Comparison of ENCODE assay signal across 10 cellular contexts in genomic region chr13:77528834-77529500, GRCh38. TPM values are rescaled to one million over a fixed set of nuclear protein-coding genes. Genes with fewer than 3 reads are reported as not detected.
DNase-seq lines count a peak whose midpoint lies in the region; ATAC-seq and TF ChIP-seq lines count a peak whose summit lies in the region.
"Had no signal": no experiment of that assay in that cellular context is flagged by ENCODE, and none has a peak within 500 bp of the region (broad histone marks: within the 10 kb centered on the region; RNA-seq: fewer than 3 reads in every experiment).

No MANE protein-coding gene starts in this region.

- H3K27me3 ChIP-seq in sigmoid colon, result no peaks in the 10 kb centered on the region

- H3K36me3 ChIP-seq in sigmoid colon, result no peaks in the 10 kb centered on the region

- WGBS in sigmoid colon, 2 donors, result 69 to 71% methylated on average over 4 of the region's 4 CpGs

- no peak for TF ChIP-seq POLR2A in sigmoid colon (IDR thresholded peaks at IDR 0.05)

- TF ChIP-seq EP300 in sigmoid colon (IDR thresholded peaks at IDR 0.05), result no peak

- TF ChIP-seq CTCF in GM10266 (IDR thresholded peaks at IDR 0.05; ENCODE audit: control insufficient read depth, insufficient read depth, low read depth, missing control alignments), result no peak
- TF ChIP-seq CTCF in sigmoid colon (IDR thresholded peaks at IDR 0.05), result no peak

- H3K27ac ChIP-seq in sigmoid colon, result no peak overlapping the region

- intact Hi-C loops in sigmoid colon (cut with DNase I), result no loop called here

- peak; percentile 20 for DNase-seq in GM10266 (ENCODE audit: extremely low spot score)
- no peak for DNase-seq in effector CD4-positive, alpha-beta T cell
- no peak for DNase-seq in sigmoid colon
- DNase-seq in NCI-H1694 (lab: John Stamatoyannopoulos, UW), result no peak
- no peak for DNase-seq in activated CD4-positive, alpha-beta T cell treated with anti-CD3 and anti-CD28 coated beads, Interleukin-2, amount 50 U/mL, for 4 hours
- DNase-seq: activated T-cell treated with anti-CD3 and anti-CD28 coated beads for 4 hours, MM.1S had no signal

- H3K4me3 ChIP-seq in sigmoid colon, result no peak overlapping the region

- H3K4me1 ChIP-seq in sigmoid colon, result no peaks in the 10 kb centered on the region

- H3K9me3 ChIP-seq in sigmoid colon, result no peaks in the 10 kb centered on the region

- ATAC-seq in GM19043 (IDR thresholded peaks at IDR 0.05; ENCODE audit: low read depth, unreplicated experiment), result peak; percentile 87
- ATAC-seq in HG02610 (IDR thresholded peaks at IDR 0.05; ENCODE audit: unreplicated experiment), result peak; percentile 93
- ATAC-seq in HG03432 (IDR thresholded peaks at IDR 0.05; ENCODE audit: unreplicated experiment), result peak; percentile 91

RNA-seq across cellular contexts. Expression of gene SCEL, which starts 6.5 kb away (rescaled TPM):
- total RNA-seq in sigmoid colon, result not detected
- 1 to 10 TPM in 2 of 3 donors, under 1 TPM in 1; 0.54 to 2.4 (median 2.1) TPM for polyA plus RNA-seq in sigmoid colon
